In genomic region chr19:13865578-13866462, GRCh38 we compare ENCODE assay signal across 9 cellular contexts. TPM values are rescaled to one million over a fixed set of nuclear protein-coding genes. Genes with fewer than 3 reads are reported as not detected.
A peak's percentile ranks its signal among the peaks of the same experiment; 100 is the strongest.
DNase-seq lines count a peak whose midpoint lies in the region; ATAC-seq and TF ChIP-seq lines count a peak whose summit lies in the region.
"Had no signal": no experiment of that assay in that cellular context is flagged by ENCODE, and none has a peak within 500 bp of the region (broad histone marks: within the 10 kb centered on the region; RNA-seq: fewer than 3 reads in every experiment).

No MANE protein-coding gene starts in this region.

- H3K4ac ChIP-seq in mesenchymal stem cell (ENCODE audit: low read depth in 1 of 2, low read length in 2 of 2): no peak overlapping the region

- H2AK5ac ChIP-seq in mesenchymal stem cell (ENCODE audit: low read length, severe bottlenecking): no peak overlapping the region

- H3K23ac ChIP-seq in mesenchymal stem cell (ENCODE audit: low read length in 2 of 2): peak overlapping the region in 1 of 2 experiments; percentile 17

- DNase-seq in CD1c-positive myeloid dendritic cell (ENCODE audit: extremely low spot score) (peak; percentile 28), brain microvascular endothelial cell (no peak), mesenchymal stem cell (no peak), aorta (no peak), Karpas-422 (no peak)

- ATAC-seq in aorta (ENCODE audit: low FRiP score) (no peak), HG02763 (IDR thresholded peaks at IDR 0.05; ENCODE audit: unreplicated experiment) (no peak)
- no peak for ATAC-seq in activated CD4-positive, CD25-positive, alpha-beta regulatory T cell treated with anti-CD3 and anti-CD28 coated beads, Interleukin-2, amount 50 U/mL, for 24 hours

- no peak overlapping the region for H2BK5ac ChIP-seq in mesenchymal stem cell (ENCODE audit: low read depth, low read length, poor library complexity, severe bottlenecking)

- H2BK12ac ChIP-seq in mesenchymal stem cell (ENCODE audit: low read length in 2 of 2): no peak overlapping the region

- H2BK15ac ChIP-seq in mesenchymal stem cell (ENCODE audit: low read depth, poor library complexity, severe bottlenecking): peak overlapping the region; percentile 37

- no peaks in the 10 kb centered on the region for H3K9me2 ChIP-seq in Karpas-422 (replicated peaks; ENCODE audit: insufficient read depth, low read length)

- no peak overlapping the region for H3K14ac ChIP-seq in mesenchymal stem cell (ENCODE audit: low read length in 2 of 2)

- H3K27ac ChIP-seq in HUES48 (ENCODE audit: low read depth, low read length): no peak overlapping the region
- no peak overlapping the region for H3K27ac ChIP-seq in brain microvascular endothelial cell
- H3K27ac ChIP-seq in mesenchymal stem cell (ENCODE audit: low read length, poor library complexity, severe bottlenecking): no peak overlapping the region
- H3K27ac ChIP-seq in aorta (ENCODE audit: low read depth in 1 of 2, low read length in 2 of 2): no peak overlapping the region
- H3K27ac ChIP-seq in Karpas-422 (ENCODE audit: low read length): no peak overlapping the region

- H3K36me3 ChIP-seq in HUES48 (ENCODE audit: control insufficient read depth, insufficient read depth, low read length) (no peaks in the 10 kb centered on the region), brain microvascular endothelial cell (replicated peaks) (no peaks in the 10 kb centered on the region), mesenchymal stem cell (ENCODE audit: control insufficient read depth in 1 of 2, insufficient read depth in 2 of 2, low read depth in 1 of 2, low read length in 2 of 2) (no peaks in the 10 kb centered on the region), aorta (ENCODE audit: control insufficient read depth in 1 of 2, insufficient read depth in 2 of 2, low read length in 1 of 2) (no peaks in the 10 kb centered on the region), Karpas-422 (ENCODE audit: insufficient read depth, low read length) (no peaks in the 10 kb centered on the region)

- H3K9me3 ChIP-seq in HUES48 (ENCODE audit: control insufficient read depth, insufficient read depth, low read length) (no peaks in the 10 kb centered on the region), mesenchymal stem cell (ENCODE audit: control insufficient read depth, low read length) (no peaks in the 10 kb centered on the region), aorta (ENCODE audit: control insufficient read depth, low read length) (no peaks in the 10 kb centered on the region), Karpas-422 (ENCODE audit: low read length) (no peaks in the 10 kb centered on the region)

- H2AFZ ChIP-seq in mesenchymal stem cell (ENCODE audit: low read depth, low read length) (peak overlapping the region; percentile 11), Karpas-422 (ENCODE audit: low read length) (no peak overlapping the region)

- in situ Hi-C loops in brain microvascular endothelial cell (cut with HindIII; ENCODE audit: low pct_ligation_motif_present, low sequenced_read_pairs): no loop called here

- no peaks in the 10 kb centered on the region for H4K20me1 ChIP-seq in Karpas-422 (ENCODE audit: insufficient read depth, low read depth, low read length)

- H3K18ac ChIP-seq in mesenchymal stem cell (ENCODE audit: low read depth in 1 of 2, low read length in 2 of 2): peak overlapping the region; percentile 25 to 70

- H3K4me3 ChIP-seq in HUES48 (ENCODE audit: low read depth, low read length) (peak overlapping the region; percentile 46; the same call in 1 of the 2 replicates), brain microvascular endothelial cell (ENCODE audit: low read depth, low read length) (peak overlapping the region; percentile 55), mesenchymal stem cell (ENCODE audit: insufficient read depth in 1 of 2, low read depth in 1 of 2, low read length in 2 of 2) (peak overlapping the region; percentile 65 to 75), aorta (ENCODE audit: low read length in 2 of 2) (peak overlapping the region; percentile 63 to 78), Karpas-422 (ENCODE audit: low read length) (no peak overlapping the region)

- H3K79me2 ChIP-seq in Karpas-422 (ENCODE audit: low read length): no peaks in the 10 kb centered on the region

- no peak for TF ChIP-seq CTCF in brain microvascular endothelial cell (IDR thresholded peaks at IDR 0.05; ENCODE audit: low read depth, low read length, missing control alignments)

- no peak overlapping the region for H3K9ac ChIP-seq in HUES48 (ENCODE audit: low read depth, low read length)
- peak overlapping the region; percentile 74 for H3K9ac ChIP-seq in mesenchymal stem cell (ENCODE audit: low read length)
- H3K9ac ChIP-seq in Karpas-422 (ENCODE audit: low read length): no peak overlapping the region

- intact Hi-C loops in aorta (cut with DNase I): no loop called here

- H3K79me1 ChIP-seq in mesenchymal stem cell (replicated peaks; ENCODE audit: low read length, poor library complexity, severe bottlenecking): peaks cover 5% of the 10 kb centered on the region

- H4K91ac ChIP-seq in mesenchymal stem cell (ENCODE audit: low read length): peak overlapping the region; percentile 25

- H4K8ac ChIP-seq in mesenchymal stem cell (ENCODE audit: low read length): peak overlapping the region; percentile 60

- WGBS in mesenchymal stem cell: 4% methylated on average over 56 of the region's 81 CpGs
- 1 to 2% methylated on average over 41 to 81 of the region's 81 CpGs for WGBS in aorta, 2 donors

- H3K4me1 ChIP-seq in HUES48 (ENCODE audit: control insufficient read depth, insufficient read depth, low read length) (peaks cover 7% of the 10 kb centered on the region), mesenchymal stem cell (ENCODE audit: control insufficient read depth, insufficient read depth, low read depth, low read length) (peaks cover 27% of the 10 kb centered on the region), aorta (ENCODE audit: control insufficient read depth in 1 of 2, insufficient read depth in 2 of 2, low read length in 2 of 2) (no peaks in the 10 kb centered on the region), Karpas-422 (ENCODE audit: low read length) (peaks cover 10% of the 10 kb centered on the region)

- H3K27me3 ChIP-seq in HUES48 (ENCODE audit: control insufficient read depth, insufficient read depth, low read length) (peaks cover 69% of the 10 kb centered on the region), brain microvascular endothelial cell (replicated peaks) (no peaks in the 10 kb centered on the region), mesenchymal stem cell (ENCODE audit: control insufficient read depth in 1 of 2, insufficient read depth in 1 of 2, low read length in 2 of 2) (no peaks in the 10 kb centered on the region), aorta (ENCODE audit: control insufficient read depth in 1 of 2, insufficient read depth in 2 of 2, low read length in 1 of 2) (no peaks in the 10 kb centered on the region), Karpas-422 (ENCODE audit: low read length) (no peaks in the 10 kb centered on the region)

- peak overlapping the region; percentile 42 for H2BK120ac ChIP-seq in mesenchymal stem cell (ENCODE audit: low read depth, low read length)

- H3K4me2 ChIP-seq in mesenchymal stem cell (ENCODE audit: low read length, poor library complexity, severe bottlenecking): peak overlapping the region; percentile 91
- H3K4me2 ChIP-seq in Karpas-422 (ENCODE audit: low read depth, low read length, poor library complexity, severe bottlenecking): no peak overlapping the region

RNA-seq across cellular contexts. Expression of gene NANOS3, which starts 11.1 kb away (rescaled TPM):
- polyA plus RNA-seq in mesenchymal stem cell (2013, experiment 1 of 2): 1.4 TPM
- polyA plus RNA-seq in mesenchymal stem cell (2013, experiment 2 of 2): 3.1 TPM
- total RNA-seq in aorta: 1 to 10 TPM in 1 of 2 donors, not detected in 1; 1.0 TPM
- polyA plus RNA-seq in aorta: 1 to 10 TPM in 1 of 2 donors, not detected in 1; 2.5 TPM
- not detected in 2 replicates for total RNA-seq in Karpas-422 (2014; rRNA removed; shearing (Covaris generic); ENCODE audit: low replicate concordance)
- total RNA-seq: HT1080 had no signal

RNA-seq across cellular contexts. Expression of gene BRME1, which starts 40.1 kb away (rescaled TPM):
- 0.22 TPM for polyA plus RNA-seq in mesenchymal stem cell (2013, experiment 1 of 2)
- polyA plus RNA-seq in mesenchymal stem cell (2013, experiment 2 of 2): 0.22 TPM
- total RNA-seq in aorta: 1 to 10 TPM; 2.0 to 2.3 TPM
- polyA plus RNA-seq in aorta: 1 to 10 TPM; 1.8 to 3.1 TPM
- 0.47 TPM in 1 of 2 replicates, not detected in the other for total RNA-seq in Karpas-422 (2014; rRNA removed; shearing (Covaris generic); ENCODE audit: low replicate concordance)

RNA-seq across cellular contexts. Expression of gene CC2D1A, which starts 40.2 kb away (rescaled TPM):
- 15.2 TPM for polyA plus RNA-seq in mesenchymal stem cell (2013, experiment 1 of 2)
- polyA plus RNA-seq in mesenchymal stem cell (2013, experiment 2 of 2): 15.0 TPM
- total RNA-seq in aorta: 10 to 100 TPM; 26.9 to 37.2 TPM
- 10 to 100 TPM; 22.3 to 67.6 TPM for polyA plus RNA-seq in aorta
- 9.9 and 28.6 TPM in 2 replicates for total RNA-seq in Karpas-422 (2014; rRNA removed; shearing (Covaris generic); ENCODE audit: low replicate concordance)
